In the genomic region with DNA sequence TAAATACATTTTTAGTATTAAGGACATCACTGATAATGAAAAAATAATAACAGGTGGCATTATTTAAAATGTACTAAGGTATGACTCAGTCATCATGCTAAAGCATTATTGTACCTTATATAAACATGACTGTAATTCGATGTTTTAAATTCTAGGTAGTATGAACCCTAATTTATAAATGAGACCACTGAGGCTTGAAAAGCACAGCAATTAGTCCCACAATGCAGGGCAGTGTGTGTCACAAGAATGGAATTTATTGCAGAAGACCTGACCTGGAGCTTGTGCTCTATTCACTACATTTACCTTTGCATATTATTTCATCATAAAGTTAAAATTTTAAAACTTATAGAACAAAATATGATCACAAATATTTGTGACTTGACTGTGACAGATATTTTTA, we compare ENCODE assay signal across 23 cellular contexts.
DNase-seq lines count a peak whose midpoint lies in the region; ATAC-seq, FAIRE-seq and TF ChIP-seq lines count a peak whose summit lies in the region.
"Had no signal": no experiment of that assay in that cellular context is flagged by ENCODE, and none has a peak within 500 bp of the region (broad histone marks: within the 10 kb centered on the region; RNA-seq: fewer than 3 reads in every experiment).

No MANE protein-coding gene starts in this region.

- no peak overlapping the region for H3K27ac Mint-ChIP-seq in astrocyte (ENCODE audit: unreplicated experiment)
- H3K27ac Mint-ChIP-seq: T-helper 17 cell had no signal

- no peak overlapping the region for H3K4me2 ChIP-seq in astrocyte (ENCODE audit: low read length)
- H3K4me2 ChIP-seq: PC-9 had no signal

- ATAC-seq in GM21528 (IDR thresholded peaks at IDR 0.05; ENCODE audit: low FRiP score, unreplicated experiment): no peak
- ATAC-seq in HG02642 (IDR thresholded peaks at IDR 0.05; ENCODE audit: poor library complexity, unreplicated experiment): no peak
- ATAC-seq in HG03460 (IDR thresholded peaks at IDR 0.05; ENCODE audit: unreplicated experiment): no peak
- ATAC-seq: K562, T-helper 17 cell had no signal

- no peaks in the 10 kb centered on the region for H3K27me3 Mint-ChIP-seq in astrocyte (ENCODE audit: low read depth, unreplicated experiment)
- H3K27me3 Mint-ChIP-seq: T-helper 17 cell had no signal

- H3K4me3 Mint-ChIP-seq in astrocyte (ENCODE audit: unreplicated experiment): no peak overlapping the region
- H3K4me3 Mint-ChIP-seq: T-helper 17 cell had no signal

- TF ChIP-seq CTCF in astrocyte (IDR thresholded peaks at IDR 0.05; ENCODE audit: insufficient read depth, low read depth, low read length): no peak

- H3K9ac ChIP-seq in astrocyte (ENCODE audit: low read length): no peak overlapping the region
- H3K9ac ChIP-seq: GM23248 had no signal

- H3K4me3 ChIP-seq in astrocyte (ENCODE audit: insufficient read depth, low read depth, low read length): no peak overlapping the region
- H3K4me3 ChIP-seq: GM23248, K562, PC-9 had no signal

- no peaks in the 10 kb centered on the region for H3K36me3 ChIP-seq in astrocyte (ENCODE audit: insufficient read depth, low read length)

- H3K9me3 ChIP-seq in astrocyte (ENCODE audit: insufficient read depth, low read depth, low read length): no peaks in the 10 kb centered on the region

- H3K4me1 ChIP-seq in astrocyte (ENCODE audit: insufficient read depth, low read length): no peaks in the 10 kb centered on the region

- no peak overlapping the region for H2AFZ ChIP-seq in astrocyte (ENCODE audit: low read depth, low read length)
- H2AFZ ChIP-seq: GM23248, PC-9 had no signal

- no peaks in the 10 kb centered on the region for H4K20me1 ChIP-seq in astrocyte (ENCODE audit: insufficient read depth, low read length)

- H3K79me2 ChIP-seq in astrocyte (ENCODE audit: insufficient read depth, low read length): no peaks in the 10 kb centered on the region

- peaks cover 10% of the 10 kb centered on the region for H3K4me1 Mint-ChIP-seq in astrocyte (ENCODE audit: low read depth, unreplicated experiment)
- H3K4me1 Mint-ChIP-seq: T-helper 17 cell had no signal

- no peak for FAIRE-seq in astrocyte (lab: Jason Lieb, UNC)
- FAIRE-seq: GM19239, K562 had no signal

- DNase-seq in EL: peak; percentile 13
- peak; percentile 8 for DNase-seq in ELR (ENCODE audit: low read depth)
- DNase-seq in astrocyte (ENCODE audit: low read depth): peak; percentile 15
- DNase-seq in islet precursor cell: peak; percentile 54
- DNase-seq in GOT3 (lab: John Stamatoyannopoulos, UW): no peak
- DNase-seq: ACHN, AML-193, GF-D8, GM23248, HCEC 1CT, MV-4-11, NCI-H1436 treated with DMSO at 0.1 percent for 48 hours, NCI-H2029, NCI-H446 treated with DMSO at 0.1 percent for 48 hours, NCI-H774, PC-9, T-helper 17 cell had no signal

- H3K36me3 Mint-ChIP-seq in astrocyte (ENCODE audit: low read depth, unreplicated experiment): no peaks in the 10 kb centered on the region

- H3K9me3 Mint-ChIP-seq in astrocyte (ENCODE audit: unreplicated experiment): no peaks in the 10 kb centered on the region

- no peaks in the 10 kb centered on the region for H3K27me3 ChIP-seq in astrocyte (ENCODE audit: insufficient read depth, low read length)

- no peak overlapping the region for H3K27ac ChIP-seq in astrocyte (ENCODE audit: low read depth, low read length)
- H3K27ac ChIP-seq: C4-2B, GM23248 had no signal
